In the genomic region with DNA sequence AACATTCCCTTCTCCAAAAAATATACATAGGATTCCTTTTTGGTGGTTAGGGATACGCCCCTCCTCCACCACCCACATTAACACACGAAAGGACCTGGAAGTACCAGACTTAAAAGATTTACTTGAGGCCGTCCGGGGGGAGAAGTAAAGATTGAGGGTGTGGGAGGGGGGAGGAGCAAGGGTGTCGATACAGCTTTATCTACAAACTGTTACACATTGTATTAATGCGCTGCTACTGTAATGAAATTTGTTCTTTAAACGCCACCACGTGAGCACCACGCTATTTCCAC, we compare ENCODE assay signal across 8 cellular contexts.
A peak's percentile ranks its signal among the peaks of the same experiment; 100 is the strongest.
DNase-seq lines count a peak whose midpoint lies in the region; ATAC-seq and TF ChIP-seq lines count a peak whose summit lies in the region.

No MANE protein-coding gene starts in this region.

- peaks cover 25 to 38% (median 26%) of the 10 kb centered on the region in 10 experiments for H3K4me1 ChIP-seq in BLaER1 treated with 17β-estradiol and CSF1 and Interleukin-3, amounts not matched to agents 10 nM and 100 nM
- H3K4me1 ChIP-seq in iPS DF 6.9 (ENCODE audit: control insufficient read depth, insufficient read depth, low read length), result 0 out of 2 replicates have a peak, but pooled peaks cover 2% of the 10 kb centered on the region

- peak; percentile 9 for ATAC-seq in stimulated activated effector memory CD8-positive, alpha-beta T cell treated with anti-CD3 and anti-CD28 coated beads, Interleukin-12 subunit alpha, Interleukin-12 subunit beta, amount 100 ng/mL, for 72 hours
- ATAC-seq in HG03095 (IDR thresholded peaks at IDR 0.05; ENCODE audit: unreplicated experiment) (no peak), GM21529 (IDR thresholded peaks at IDR 0.05; ENCODE audit: unreplicated experiment) (no peak)

- POLR2A ChIA-PET in HEK293T (lab: Yijun Ruan, JAX), result interaction anchor here (0.7 to 2.0 kb wide), 5 partner anchors 10 to 92 kb away, joined by 3 to 8 read pairs (median 4); a partner anchor contains a TSS

- H3K4me1 Mint-ChIP-seq in stimulated activated effector memory CD8-positive, alpha-beta T cell treated with anti-CD3 and anti-CD28 coated beads, Interleukin-12 subunit alpha, Interleukin-12 subunit beta, amount 100 ng/mL, for 72 hours, result peaks cover 22% of the 10 kb centered on the region

- H3K4me3 ChIP-seq in BLaER1 treated with 17β-estradiol and CSF1 and Interleukin-3, amounts not matched to agents 10 nM and 100 nM, result peak overlapping the region; percentile 71 to 97 (median 90)
- H3K4me3 ChIP-seq in iPS DF 6.9 (ENCODE audit: low read length), result peak overlapping the region; percentile 86

- no peaks in the 10 kb centered on the region for H3K9me3 ChIP-seq in BLaER1 treated with 17β-estradiol and CSF1 and Interleukin-3, amounts not matched to agents 10 nM and 100 nM (replicated peaks in 1 of 11)
- H3K9me3 ChIP-seq in iPS DF 6.9 (ENCODE audit: control insufficient read depth, insufficient read depth, low read length), result no peaks in the 10 kb centered on the region

- peak overlapping the region; percentile 95 for H3K4me3 Mint-ChIP-seq in stimulated activated effector memory CD8-positive, alpha-beta T cell treated with anti-CD3 and anti-CD28 coated beads, Interleukin-12 subunit alpha, Interleukin-12 subunit beta, amount 100 ng/mL, for 72 hours

- CTCF ChIA-PET in HEK293T (lab: Yijun Ruan, JAX), result interaction anchor here (0.6 to 1.4 kb wide), 2 partner anchors 44 to 360 kb away, joined by 3 read pairs; no protein-coding TSS in a partner anchor

- H3K9me3 Mint-ChIP-seq in stimulated activated effector memory CD8-positive, alpha-beta T cell treated with anti-CD3 and anti-CD28 coated beads, Interleukin-12 subunit alpha, Interleukin-12 subunit beta, amount 100 ng/mL, for 72 hours, result no peaks in the 10 kb centered on the region

- DNase-seq in HEK293T (ENCODE audit: extremely low spot score) (peak; percentile 14), iPS DF 6.9 (ENCODE audit: low read depth, low spot score) (peak; percentile 4), NCI-H1930 (lab: John Stamatoyannopoulos, UW) (no peak)
- peak; percentile 6 for DNase-seq in activated T-helper 9 cell treated with anti-CD3 and anti-CD28 coated beads, Interleukin-2, amount 50 U/mL, for 16 hours (ENCODE audit: low read depth)
- no peak for DNase-seq in stimulated activated effector memory CD8-positive, alpha-beta T cell treated with anti-CD3 and anti-CD28 coated beads, Interleukin-12 subunit alpha, Interleukin-12 subunit beta, amount 100 ng/mL, for 72 hours (ENCODE audit: low spot score in 2 of 2)

- H3K4me2 ChIP-seq in BLaER1 treated with 17β-estradiol and CSF1 and Interleukin-3, amounts not matched to agents 10 nM and 100 nM, result peak overlapping the region; percentile 84 to 98 (median 93)

- peak overlapping the region; percentile 66 to 96 (median 92) for H3K27ac ChIP-seq in BLaER1 treated with 17β-estradiol and CSF1 and Interleukin-3, amounts not matched to agents 10 nM and 100 nM
- H3K27ac ChIP-seq in iPS DF 6.9 (ENCODE audit: low read length), result no peak overlapping the region

- no peaks in the 10 kb centered on the region for H3K27me3 ChIP-seq in BLaER1 treated with 17β-estradiol and CSF1 and Interleukin-3, amounts not matched to agents 10 nM and 100 nM
- no peaks in the 10 kb centered on the region for H3K27me3 ChIP-seq in iPS DF 6.9 (ENCODE audit: control insufficient read depth, insufficient read depth, low read length)

- peaks cover 78% of the 10 kb centered on the region for H3K36me3 Mint-ChIP-seq in stimulated activated effector memory CD8-positive, alpha-beta T cell treated with anti-CD3 and anti-CD28 coated beads, Interleukin-12 subunit alpha, Interleukin-12 subunit beta, amount 100 ng/mL, for 72 hours

- peak overlapping the region; percentile 97 for H3K27ac Mint-ChIP-seq in stimulated activated effector memory CD8-positive, alpha-beta T cell treated with anti-CD3 and anti-CD28 coated beads, Interleukin-12 subunit alpha, Interleukin-12 subunit beta, amount 100 ng/mL, for 72 hours

- peaks cover 47 to 64% (median 58%) of the 10 kb centered on the region in 11 experiments for H3K36me3 ChIP-seq in BLaER1 treated with 17β-estradiol and CSF1 and Interleukin-3, amounts not matched to agents 10 nM and 100 nM
- H3K36me3 ChIP-seq in iPS DF 6.9 (ENCODE audit: control insufficient read depth, insufficient read depth, low read length), result peaks cover 2% of the 10 kb centered on the region; the same call in 1 of the 2 replicates

- H4K20me1 ChIP-seq in BLaER1 treated with 17β-estradiol and CSF1 and Interleukin-3, amounts not matched to agents 10 nM and 100 nM, result peaks cover 0 to 14% (median 0%) of the 10 kb centered on the region in 11 experiments; a peak in 7 of 22 replicates

- peak overlapping the region; percentile 88 to 96 (median 94) for H3K9ac ChIP-seq in BLaER1 treated with 17β-estradiol and CSF1 and Interleukin-3, amounts not matched to agents 10 nM and 100 nM

- WGBS in iPS DF 6.9 (ENCODE audit: insufficient coverage, insufficient read length), result no CpG with 5 or more reads among the region's 9 CpGs

TF ChIP-seq in HEK293T, 16 proteins besides CTCF, POLR2A, EP300 and RAD21:
- TF ChIP-seq FOXM1 (IDR thresholded peaks at IDR 0.05; ENCODE audit: borderline replicate concordance), result no peak
- TF ChIP-seq ZNF384 (IDR thresholded peaks at IDR 0.05), result no peak
- TF ChIP-seq FOXK2 (IDR thresholded peaks at IDR 0.05), result no peak
- no peak for TF ChIP-seq ELF4 (IDR thresholded peaks at IDR 0.05)
- TF ChIP-seq NFRKB (IDR thresholded peaks at IDR 0.05), result no peak
- no peak for TF ChIP-seq L3MBTL2 (conservative IDR thresholded peaks at IDR 0.05)
- TF ChIP-seq SUZ12 (IDR thresholded peaks at IDR 0.05), result no peak
- TF ChIP-seq, protein P1, sequence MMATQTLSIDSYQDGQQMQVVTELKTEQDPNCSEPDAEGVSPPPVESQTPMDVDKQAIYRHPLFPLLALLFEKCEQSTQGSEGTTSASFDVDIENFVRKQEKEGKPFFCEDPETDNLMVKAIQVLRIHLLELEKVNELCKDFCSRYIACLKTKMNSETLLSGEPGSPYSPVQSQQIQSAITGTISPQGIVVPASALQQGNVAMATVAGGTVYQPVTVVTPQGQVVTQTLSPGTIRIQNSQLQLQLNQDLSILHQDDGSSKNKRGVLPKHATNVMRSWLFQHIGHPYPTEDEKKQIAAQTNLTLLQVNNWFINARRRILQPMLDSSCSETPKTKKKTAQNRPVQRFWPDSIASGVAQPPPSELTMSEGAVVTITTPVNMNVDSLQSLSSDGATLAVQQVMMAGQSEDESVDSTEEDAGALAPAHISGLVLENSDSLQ (IDR thresholded peaks at IDR 0.05), result no peak
- no peak for TF ChIP-seq SP1 (IDR thresholded peaks at IDR 0.05)
- TF ChIP-seq ARNT (IDR thresholded peaks at IDR 0.05), result no peak
- TF ChIP-seq CTBP1 (IDR thresholded peaks at IDR 0.05; ENCODE audit: borderline replicate concordance), result no peak
- no peak for TF ChIP-seq TARDBP (IDR thresholded peaks at IDR 0.05)
- TF ChIP-seq FOXA1 (IDR thresholded peaks at IDR 0.05), result no peak
- no peak for TF ChIP-seq BHLHE40 (IDR thresholded peaks at IDR 0.05; ENCODE audit: borderline replicate concordance)

Comparison
In these comparisons a context has a peak if more than half of its experiments do, and no peak if none do; other contexts are left out.
1. DNase-seq: peak in HEK293T (single experiment), activated T-helper 9 cell treated with anti-CD3 and anti-CD28 coated beads, Interleukin-2, amount 50 U/mL, for 16 hours (single experiment) and iPS DF 6.9 (single experiment); none in stimulated activated effector memory CD8-positive, alpha-beta T cell treated with anti-CD3 and anti-CD28 coated beads, Interleukin-12 subunit alpha, Interleukin-12 subunit beta, amount 100 ng/mL, for 72 hours (0 of 2) and NCI-H1930 (0 of 2).